Comparison of ENCODE assay signal across 13 cellular contexts in genomic region chr15:97903560-97904195, GRCh38. TPM values are rescaled to one million over a fixed set of nuclear protein-coding genes. Genes with fewer than 3 reads are reported as not detected.
DNase-seq lines count a peak whose midpoint lies in the region; ATAC-seq, FAIRE-seq and TF ChIP-seq lines count a peak whose summit lies in the region.
"Had no signal": no experiment of that assay in that cellular context is flagged by ENCODE, and none has a peak within 500 bp of the region (broad histone marks: within the 10 kb centered on the region; RNA-seq: fewer than 3 reads in every experiment).

No MANE protein-coding gene starts in this region.

- no peak for FAIRE-seq in RCC 7860 (lab: Jason Lieb, UNC)

- H3K27me3 Mint-ChIP-seq in brain = peaks cover 11% of the 10 kb centered on the region
- peaks cover 25% of the 10 kb centered on the region for H3K27me3 Mint-ChIP-seq in CD8-positive, alpha-beta T cell (ENCODE audit: low read depth)

- H3K4me1 ChIP-seq in GM23248 (ENCODE audit: insufficient read depth) (peaks cover 21% of the 10 kb centered on the region), lower lobe of right lung (peaks cover 6% of the 10 kb centered on the region)
- no peaks in the 10 kb centered on the region for H3K4me1 ChIP-seq in CD8-positive, alpha-beta T cell (ENCODE audit: insufficient read depth, low read length)

- no peaks in the 10 kb centered on the region for H3K27me3 ChIP-seq in GM23248 (replicated peaks; ENCODE audit: insufficient read depth)
- H3K27me3 ChIP-seq in lower lobe of right lung (ENCODE audit: low read depth) = peaks cover 38% of the 10 kb centered on the region
- peaks cover 4% of the 10 kb centered on the region for H3K27me3 ChIP-seq in CD8-positive, alpha-beta T cell (ENCODE audit: insufficient read depth, low read length)
- H3K27me3 ChIP-seq in WERI-Rb-1 (ENCODE audit: insufficient read depth, low read depth, severe bottlenecking) = peaks cover 76% of the 10 kb centered on the region

- peak overlapping the region in 4 of 5 experiments; percentile 15 to 60 (median 34) for H3K4me3 Mint-ChIP-seq in brain
- H3K4me3 Mint-ChIP-seq in CD8-positive, alpha-beta T cell = no peak overlapping the region
- H3K4me3 Mint-ChIP-seq: activated naive CD8-positive, alpha-beta T cell treated with anti-CD3 and anti-CD28 coated beads, Interleukin-2, amount 10 ng/mL, durations not matched to agents 7 days and 5 days; activated T-cell treated with anti-CD3 and anti-CD28 coated beads, Interleukin-2, amount 50 U/mL, for 4 hours; stimulated activated naive B cell treated with anti-CD40 and anti-IgM and Interleukin-4, amounts not matched to agents 10 μg/mL and 1 μg/mL and 100 μg/mL, for 72 hours had no signal

- in situ Hi-C loops in GM23248 (cut with MboI) = loop anchor here (10.0 kb wide), 1 partner anchor 181 kb away; no protein-coding TSS in a partner anchor

- H3K9ac ChIP-seq in GM23248 = no peak overlapping the region

- peak overlapping the region in 1 of 5 experiments; percentile 10 for H3K27ac Mint-ChIP-seq in brain
- H3K27ac Mint-ChIP-seq in CD8-positive, alpha-beta T cell = no peak overlapping the region
- H3K27ac Mint-ChIP-seq: activated naive CD8-positive, alpha-beta T cell treated with anti-CD3 and anti-CD28 coated beads, Interleukin-2, amount 10 ng/mL, durations not matched to agents 7 days and 5 days; stimulated activated naive B cell treated with anti-CD40 and anti-IgM and Interleukin-4, amounts not matched to agents 10 μg/mL and 1 μg/mL and 100 μg/mL, for 72 hours had no signal

- H3K4me3 ChIP-seq in GM23248 = no peak overlapping the region
- no peak overlapping the region for H3K4me3 ChIP-seq in lower lobe of right lung
- no peak overlapping the region for H3K4me3 ChIP-seq in CD8-positive, alpha-beta T cell (ENCODE audit: low read depth, low read length)
- H3K4me3 ChIP-seq in WERI-Rb-1 (ENCODE audit: low read depth, low read length) = no peak overlapping the region
- H3K4me3 ChIP-seq: cardiac muscle cell had no signal

- no peak overlapping the region for H2AFZ ChIP-seq in GM23248

- H3K79me2 ChIP-seq in GM23248 (ENCODE audit: insufficient read depth) = no peaks in the 10 kb centered on the region

- H4K20me1 ChIP-seq in GM23248 (ENCODE audit: insufficient read depth) = no peaks in the 10 kb centered on the region

- no peak overlapping the region for H3K27ac ChIP-seq in GM23248
- H3K27ac ChIP-seq in lower lobe of right lung = no peak overlapping the region
- no peak overlapping the region for H3K27ac ChIP-seq in CD8-positive, alpha-beta T cell (ENCODE audit: low read depth, low read length)
- no peak overlapping the region for H3K27ac ChIP-seq in WERI-Rb-1
- H3K27ac ChIP-seq: cardiac muscle cell had no signal

- H3K4me2 ChIP-seq in GM23248 (ENCODE audit: unreplicated experiment) = no peak overlapping the region

- TF ChIP-seq CTCF in brain (conservative IDR thresholded peaks at IDR 0.05) (no peak), lower lobe of right lung (IDR thresholded peaks at IDR 0.05) (no peak), WERI-Rb-1 (IDR thresholded peaks at IDR 0.05; ENCODE audit: low read depth, low read length) (no peak)
- no peak for TF ChIP-seq CTCF in CD8-positive, alpha-beta T cell (IDR thresholded peaks at IDR 0.05)

- intact Hi-C loops in lower lobe of right lung (cut with DNase I) = loop anchor here (10.0 kb wide), 1 partner anchor 271 kb away; no protein-coding TSS in a partner anchor
- intact Hi-C loops in CD8-positive, alpha-beta T cell (cut with DNase I, micrococcal nuclease) = no loop called here

- peaks cover 14% of the 10 kb centered on the region for H3F3A ChIP-seq in GM23248 (ENCODE audit: insufficient read depth)

- H3K9me2 ChIP-seq in GM23248 (ENCODE audit: insufficient read depth) = no peaks in the 10 kb centered on the region

- peak; percentile 10 to 20 for ATAC-seq in lower lobe of right lung
- ATAC-seq in CD8-positive, alpha-beta T cell = no peak

- H3K9me3 ChIP-seq in GM23248 (ENCODE audit: low read depth) (no peaks in the 10 kb centered on the region), lower lobe of right lung (no peaks in the 10 kb centered on the region), WERI-Rb-1 (ENCODE audit: severe bottlenecking) (no peaks in the 10 kb centered on the region)
- H3K9me3 ChIP-seq in CD8-positive, alpha-beta T cell (ENCODE audit: low read length) = no peaks in the 10 kb centered on the region

- peak; percentile 62 for DNase-seq in GM23248
- DNase-seq in Kasumi-1 (lab: John Stamatoyannopoulos, UW) = peak; percentile 46 to 59
- DNase-seq in lower lobe of right lung = no peak
- DNase-seq in CD8-positive, alpha-beta T cell = no peak
- no peak for DNase-seq in ureter (ENCODE audit: low spot score)
- DNase-seq in RCC 7860 (ENCODE audit: low spot score) = no peak
- DNase-seq in WERI-Rb-1 = no peak
- DNase-seq: activated T-cell treated with anti-CD3 and anti-CD28 coated beads, Interleukin-2, amount 50 U/mL, for 4 hours; Karpas-422; stimulated activated naive B cell treated with anti-CD40 and anti-IgM and Interleukin-4, amounts not matched to agents 10 μg/mL and 1 μg/mL and 100 μg/mL, for 72 hours had no signal

- WGBS in GM23248 (ENCODE audit: low coverage in 1 of 2, low lambda C conversion rate in 2 of 2, missing lambda C conversion rate in 2 of 2), 2 experiments = 38 to 41% methylated on average over 8 of the region's 8 CpGs

- H3K36me3 Mint-ChIP-seq in brain = no peaks in the 10 kb centered on the region
- no peaks in the 10 kb centered on the region for H3K36me3 Mint-ChIP-seq in CD8-positive, alpha-beta T cell
- H3K36me3 Mint-ChIP-seq: activated naive CD8-positive, alpha-beta T cell treated with anti-CD3 and anti-CD28 coated beads, Interleukin-2, amount 10 ng/mL, durations not matched to agents 7 days and 5 days; stimulated activated naive B cell treated with anti-CD40 and anti-IgM and Interleukin-4, amounts not matched to agents 10 μg/mL and 1 μg/mL and 100 μg/mL, for 72 hours had no signal

- H3K36me3 ChIP-seq in GM23248 (ENCODE audit: low read depth) (no peaks in the 10 kb centered on the region), lower lobe of right lung (no peaks in the 10 kb centered on the region), WERI-Rb-1 (no peaks in the 10 kb centered on the region)
- no peaks in the 10 kb centered on the region for H3K36me3 ChIP-seq in CD8-positive, alpha-beta T cell (ENCODE audit: insufficient read depth, low read length)
- H3K36me3 ChIP-seq: cardiac muscle cell had no signal

- H3K4me1 Mint-ChIP-seq in brain = peaks cover 16% of the 10 kb centered on the region
- peaks cover 2% of the 10 kb centered on the region for H3K4me1 Mint-ChIP-seq in CD8-positive, alpha-beta T cell (ENCODE audit: low read depth)

- POLR2A ChIA-PET in CD8-positive, alpha-beta T cell (lab: Charles Lee) = no interaction called here

- CTCF ChIA-PET in CD8-positive, alpha-beta T cell (lab: Charles Lee) = no interaction called here

- peaks cover 0 to 3% (median 0%) of the 10 kb centered on the region in 5 experiments for H3K9me3 Mint-ChIP-seq in brain
- no peaks in the 10 kb centered on the region for H3K9me3 Mint-ChIP-seq in CD8-positive, alpha-beta T cell
- H3K9me3 Mint-ChIP-seq: activated naive CD8-positive, alpha-beta T cell treated with anti-CD3 and anti-CD28 coated beads, Interleukin-2, amount 10 ng/mL, durations not matched to agents 7 days and 5 days; activated T-cell treated with anti-CD3 and anti-CD28 coated beads, Interleukin-2, amount 50 U/mL, for 4 hours; stimulated activated naive B cell treated with anti-CD40 and anti-IgM and Interleukin-4, amounts not matched to agents 10 μg/mL and 1 μg/mL and 100 μg/mL, for 72 hours had no signal

RNA-seq across cellular contexts. Expression of gene ARRDC4, which starts 56.8 kb away (rescaled TPM):
- total RNA-seq in GM23248 (2014; rRNA removed; shearing (Covaris generic)) = 31.6 and 33.1 TPM in 2 replicates
- polyA plus RNA-seq in GM23248 (2016; fragmentation: Nextera tagmentation; extraction: Ambion mirVana) (14.0 and 15.5 TPM in 2 replicates), brain (ENCODE audit: insufficient read depth, low read depth, low replicate concordance) (4.3 TPM)
- total RNA-seq in lower lobe of right lung (52.8 TPM), ureter (13.6 TPM)
- total RNA-seq in CD8-positive, alpha-beta T cell = 1 to 10 TPM; 4.2 to 5.1 TPM

Comparison
In these comparisons a context has a peak if more than half of its experiments do, and no peak if none do; other contexts are left out.
1. DNase-seq: peak in GM23248 (single experiment) and Kasumi-1 (2 of 2); none in lower lobe of right lung (single experiment), CD8-positive, alpha-beta T cell (0 of 7), ureter (single experiment), RCC 7860 (single experiment) and WERI-Rb-1 (single experiment).